8 cellular contexts compared by ENCODE assay signal in genomic region chr17:17641621-17642409, GRCh38. TPM values are rescaled to one million over a fixed set of nuclear protein-coding genes. Genes with fewer than 3 reads are reported as not detected.
A peak's percentile ranks its signal among the peaks of the same experiment; 100 is the strongest.
DNase-seq lines count a peak whose midpoint lies in the region; ATAC-seq, FAIRE-seq and TF ChIP-seq lines count a peak whose summit lies in the region.

No MANE protein-coding gene starts in this region.

- H3K4me3 ChIP-seq in GM12864 (ENCODE audit: low read depth, low read length): no peak overlapping the region

- POLR2A ChIA-PET in activated naive CD8-positive, alpha-beta T cell treated with anti-CD3 and anti-CD28 coated beads, Interleukin-2, amount 10 ng/mL, durations not matched to agents 7 days and 5 days (lab: Charles Lee): interaction anchor here (1.1 to 2.3 kb wide), 2 partner anchors 13 to 145 kb away, joined by 3 to 11 read pairs; partner anchors contain the start of gene RASD1

- no peaks in the 10 kb centered on the region for H3K36me3 Mint-ChIP-seq in activated naive CD8-positive, alpha-beta T cell treated with anti-CD3 and anti-CD28 coated beads, Interleukin-2, amount 10 ng/mL, durations not matched to agents 7 days and 5 days
- H3K36me3 Mint-ChIP-seq in progenitor cell of endocrine pancreas (ENCODE audit: insufficient read depth): no peaks in the 10 kb centered on the region

- TF ChIP-seq CTCF in GM12864 (IDR thresholded peaks at IDR 0.05; ENCODE audit: low read depth, low read length, missing control alignments) (peak; percentile 89), progenitor cell of endocrine pancreas (IDR thresholded peaks at IDR 0.05; ENCODE audit: unreplicated experiment) (peak; percentile 93)

- DNase-seq in GM12864 (ENCODE audit: low read depth) (peak; percentile 44), NCI-H1417 (lab: John Stamatoyannopoulos, UW) (peak; percentile 40 to 86 (median 67)), SW 1271 (lab: John Stamatoyannopoulos, UW) (peak; percentile 50 to 85), cardiac septum (ENCODE audit: low spot score) (peak; percentile 90), progenitor cell of endocrine pancreas (ENCODE audit: low spot score, unreplicated experiment) (peak; percentile 76), urothelium cell line (ENCODE audit: low spot score) (peak; percentile 74)
- peak; percentile 76 for DNase-seq in activated naive CD8-positive, alpha-beta T cell treated with anti-CD3 and anti-CD28 coated beads, Interleukin-2, amount 10 ng/mL, durations not matched to agents 7 days and 5 days

- no peak for FAIRE-seq in urothelium cell line (lab: Jason Lieb, UNC)

- intact Hi-C loops in cardiac septum (cut with DNase I): loop anchor here (2.0 to 5.0 kb wide), 2 partner anchors 145 to 287 kb away; partner anchors contain the start of gene RASD1

- H3K27ac Mint-ChIP-seq in activated naive CD8-positive, alpha-beta T cell treated with anti-CD3 and anti-CD28 coated beads, Interleukin-2, amount 10 ng/mL, durations not matched to agents 7 days and 5 days: no peak overlapping the region
- peak overlapping the region; percentile 70 for H3K27ac Mint-ChIP-seq in progenitor cell of endocrine pancreas

- no peak overlapping the region for H3K4me3 Mint-ChIP-seq in activated naive CD8-positive, alpha-beta T cell treated with anti-CD3 and anti-CD28 coated beads, Interleukin-2, amount 10 ng/mL, durations not matched to agents 7 days and 5 days
- no peak overlapping the region for H3K4me3 Mint-ChIP-seq in progenitor cell of endocrine pancreas (ENCODE audit: low read depth)

- peaks cover 2% of the 10 kb centered on the region for H3K9me3 Mint-ChIP-seq in activated naive CD8-positive, alpha-beta T cell treated with anti-CD3 and anti-CD28 coated beads, Interleukin-2, amount 10 ng/mL, durations not matched to agents 7 days and 5 days
- no peaks in the 10 kb centered on the region for H3K9me3 Mint-ChIP-seq in progenitor cell of endocrine pancreas (ENCODE audit: low read depth)

- peaks cover 5% of the 10 kb centered on the region for H3K27me3 Mint-ChIP-seq in activated naive CD8-positive, alpha-beta T cell treated with anti-CD3 and anti-CD28 coated beads, Interleukin-2, amount 10 ng/mL, durations not matched to agents 7 days and 5 days
- H3K27me3 Mint-ChIP-seq in progenitor cell of endocrine pancreas: peaks cover 4% of the 10 kb centered on the region

- no peaks in the 10 kb centered on the region for H3K4me1 Mint-ChIP-seq in activated naive CD8-positive, alpha-beta T cell treated with anti-CD3 and anti-CD28 coated beads, Interleukin-2, amount 10 ng/mL, durations not matched to agents 7 days and 5 days
- H3K4me1 Mint-ChIP-seq in progenitor cell of endocrine pancreas (ENCODE audit: low read depth): peaks cover 7% of the 10 kb centered on the region

- ATAC-seq in activated naive CD8-positive, alpha-beta T cell treated with anti-CD3 and anti-CD28 coated beads, Interleukin-2, amount 10 ng/mL, durations not matched to agents 7 days and 5 days (ENCODE audit: low read depth): peak; percentile 86
- ATAC-seq in GM21423 (IDR thresholded peaks at IDR 0.05; ENCODE audit: unreplicated experiment): no peak

RNA-seq across cellular contexts. Expression of gene RAI1, which starts 39.4 kb away (rescaled TPM):
- total RNA-seq in activated naive CD8-positive, alpha-beta T cell treated with anti-CD3 and anti-CD28 coated beads, Interleukin-2, amount 10 ng/mL, durations not matched to agents 7 days and 5 days: 10 to 100 TPM; 25.0 to 25.5 TPM
- 28.8 TPM for total RNA-seq in cardiac septum
- total RNA-seq in progenitor cell of endocrine pancreas: 69.0 and 75.0 TPM in 2 replicates

RNA-seq across cellular contexts. Expression of gene PEMT, which starts 50.3 kb away (rescaled TPM):
- 10 to 100 TPM; 13.1 to 13.9 TPM for total RNA-seq in activated naive CD8-positive, alpha-beta T cell treated with anti-CD3 and anti-CD28 coated beads, Interleukin-2, amount 10 ng/mL, durations not matched to agents 7 days and 5 days
- total RNA-seq in cardiac septum (16.8 TPM), progenitor cell of endocrine pancreas (61.3 and 67.0 TPM in 2 replicates)
